ENCODE assay signal across 1 cellular context in the genomic region with DNA sequence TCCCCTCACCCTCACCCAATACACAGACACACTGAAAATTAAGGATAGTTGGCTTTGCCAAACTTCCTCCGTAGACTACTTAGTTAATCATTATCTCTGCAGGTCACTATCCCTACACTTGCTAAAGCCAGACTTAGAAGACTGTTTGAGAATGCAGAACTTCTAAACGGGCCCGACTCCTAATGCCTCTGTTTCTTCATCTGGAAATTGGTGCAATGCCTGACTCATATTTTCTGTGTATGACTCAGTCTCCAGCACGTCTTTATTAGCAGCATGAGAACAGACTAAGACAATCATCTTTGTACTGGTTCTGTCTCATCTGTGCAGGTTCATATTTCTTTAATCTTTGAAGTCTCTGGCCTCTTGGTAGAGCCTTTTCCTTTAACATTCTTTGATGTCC.
TF ChIP-seq lines count a peak whose summit lies in the region.

No MANE protein-coding gene starts in this region.

TF ChIP-seq in WTC11, 78 proteins besides CTCF, POLR2A, EP300 and RAD21 (continued from another document):
- TF ChIP-seq, protein P1, sequence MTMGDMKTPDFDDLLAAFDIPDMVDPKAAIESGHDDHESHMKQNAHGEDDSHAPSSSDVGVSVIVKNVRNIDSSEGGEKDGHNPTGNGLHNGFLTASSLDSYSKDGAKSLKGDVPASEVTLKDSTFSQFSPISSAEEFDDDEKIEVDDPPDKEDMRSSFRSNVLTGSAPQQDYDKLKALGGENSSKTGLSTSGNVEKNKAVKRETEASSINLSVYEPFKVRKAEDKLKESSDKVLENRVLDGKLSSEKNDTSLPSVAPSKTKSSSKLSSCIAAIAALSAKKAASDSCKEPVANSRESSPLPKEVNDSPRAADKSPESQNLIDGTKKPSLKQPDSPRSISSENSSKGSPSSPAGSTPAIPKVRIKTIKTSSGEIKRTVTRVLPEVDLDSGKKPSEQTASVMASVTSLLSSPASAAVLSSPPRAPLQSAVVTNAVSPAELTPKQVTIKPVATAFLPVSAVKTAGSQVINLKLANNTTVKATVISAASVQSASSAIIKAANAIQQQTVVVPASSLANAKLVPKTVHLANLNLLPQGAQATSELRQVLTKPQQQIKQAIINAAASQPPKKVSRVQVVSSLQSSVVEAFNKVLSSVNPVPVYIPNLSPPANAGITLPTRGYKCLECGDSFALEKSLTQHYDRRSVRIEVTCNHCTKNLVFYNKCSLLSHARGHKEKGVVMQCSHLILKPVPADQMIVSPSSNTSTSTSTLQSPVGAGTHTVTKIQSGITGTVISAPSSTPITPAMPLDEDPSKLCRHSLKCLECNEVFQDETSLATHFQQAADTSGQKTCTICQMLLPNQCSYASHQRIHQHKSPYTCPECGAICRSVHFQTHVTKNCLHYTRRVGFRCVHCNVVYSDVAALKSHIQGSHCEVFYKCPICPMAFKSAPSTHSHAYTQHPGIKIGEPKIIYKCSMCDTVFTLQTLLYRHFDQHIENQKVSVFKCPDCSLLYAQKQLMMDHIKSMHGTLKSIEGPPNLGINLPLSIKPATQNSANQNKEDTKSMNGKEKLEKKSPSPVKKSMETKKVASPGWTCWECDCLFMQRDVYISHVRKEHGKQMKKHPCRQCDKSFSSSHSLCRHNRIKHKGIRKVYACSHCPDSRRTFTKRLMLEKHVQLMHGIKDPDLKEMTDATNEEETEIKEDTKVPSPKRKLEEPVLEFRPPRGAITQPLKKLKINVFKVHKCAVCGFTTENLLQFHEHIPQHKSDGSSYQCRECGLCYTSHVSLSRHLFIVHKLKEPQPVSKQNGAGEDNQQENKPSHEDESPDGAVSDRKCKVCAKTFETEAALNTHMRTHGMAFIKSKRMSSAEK (CRISPR knock-in tag; IDR thresholded peaks at IDR 0.05; ENCODE audit: borderline replicate concordance), result no peak
- TF ChIP-seq, protein P2, sequence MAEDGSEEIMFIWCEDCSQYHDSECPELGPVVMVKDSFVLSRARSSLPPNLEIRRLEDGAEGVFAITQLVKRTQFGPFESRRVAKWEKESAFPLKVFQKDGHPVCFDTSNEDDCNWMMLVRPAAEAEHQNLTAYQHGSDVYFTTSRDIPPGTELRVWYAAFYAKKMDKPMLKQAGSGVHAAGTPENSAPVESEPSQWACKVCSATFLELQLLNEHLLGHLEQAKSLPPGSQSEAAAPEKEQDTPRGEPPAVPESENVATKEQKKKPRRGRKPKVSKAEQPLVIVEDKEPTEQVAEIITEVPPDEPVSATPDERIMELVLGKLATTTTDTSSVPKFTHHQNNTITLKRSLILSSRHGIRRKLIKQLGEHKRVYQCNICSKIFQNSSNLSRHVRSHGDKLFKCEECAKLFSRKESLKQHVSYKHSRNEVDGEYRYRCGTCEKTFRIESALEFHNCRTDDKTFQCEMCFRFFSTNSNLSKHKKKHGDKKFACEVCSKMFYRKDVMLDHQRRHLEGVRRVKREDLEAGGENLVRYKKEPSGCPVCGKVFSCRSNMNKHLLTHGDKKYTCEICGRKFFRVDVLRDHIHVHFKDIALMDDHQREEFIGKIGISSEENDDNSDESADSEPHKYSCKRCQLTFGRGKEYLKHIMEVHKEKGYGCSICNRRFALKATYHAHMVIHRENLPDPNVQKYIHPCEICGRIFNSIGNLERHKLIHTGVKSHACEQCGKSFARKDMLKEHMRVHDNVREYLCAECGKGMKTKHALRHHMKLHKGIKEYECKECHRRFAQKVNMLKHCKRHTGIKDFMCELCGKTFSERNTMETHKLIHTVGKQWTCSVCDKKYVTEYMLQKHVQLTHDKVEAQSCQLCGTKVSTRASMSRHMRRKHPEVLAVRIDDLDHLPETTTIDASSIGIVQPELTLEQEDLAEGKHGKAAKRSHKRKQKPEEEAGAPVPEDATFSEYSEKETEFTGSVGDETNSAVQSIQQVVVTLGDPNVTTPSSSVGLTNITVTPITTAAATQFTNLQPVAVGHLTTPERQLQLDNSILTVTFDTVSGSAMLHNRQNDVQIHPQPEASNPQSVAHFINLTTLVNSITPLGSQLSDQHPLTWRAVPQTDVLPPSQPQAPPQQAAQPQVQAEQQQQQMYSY (CRISPR knock-in tag; IDR thresholded peaks at IDR 0.05), result no peak
- TF ChIP-seq, protein P3, sequence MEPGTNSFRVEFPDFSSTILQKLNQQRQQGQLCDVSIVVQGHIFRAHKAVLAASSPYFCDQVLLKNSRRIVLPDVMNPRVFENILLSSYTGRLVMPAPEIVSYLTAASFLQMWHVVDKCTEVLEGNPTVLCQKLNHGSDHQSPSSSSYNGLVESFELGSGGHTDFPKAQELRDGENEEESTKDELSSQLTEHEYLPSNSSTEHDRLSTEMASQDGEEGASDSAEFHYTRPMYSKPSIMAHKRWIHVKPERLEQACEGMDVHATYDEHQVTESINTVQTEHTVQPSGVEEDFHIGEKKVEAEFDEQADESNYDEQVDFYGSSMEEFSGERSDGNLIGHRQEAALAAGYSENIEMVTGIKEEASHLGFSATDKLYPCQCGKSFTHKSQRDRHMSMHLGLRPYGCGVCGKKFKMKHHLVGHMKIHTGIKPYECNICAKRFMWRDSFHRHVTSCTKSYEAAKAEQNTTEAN (CRISPR knock-in tag; IDR thresholded peaks at IDR 0.05), result no peak
- TF ChIP-seq PRRX2 (CRISPR knock-in tag; IDR thresholded peaks at IDR 0.05) (no peak), ZNF317 (CRISPR knock-in tag; IDR thresholded peaks at IDR 0.05; ENCODE audit: borderline replicate concordance, low read depth) (no peak), ETV6 (CRISPR knock-in tag; IDR thresholded peaks at IDR 0.05) (no peak)
- TF ChIP-seq, protein P4, sequence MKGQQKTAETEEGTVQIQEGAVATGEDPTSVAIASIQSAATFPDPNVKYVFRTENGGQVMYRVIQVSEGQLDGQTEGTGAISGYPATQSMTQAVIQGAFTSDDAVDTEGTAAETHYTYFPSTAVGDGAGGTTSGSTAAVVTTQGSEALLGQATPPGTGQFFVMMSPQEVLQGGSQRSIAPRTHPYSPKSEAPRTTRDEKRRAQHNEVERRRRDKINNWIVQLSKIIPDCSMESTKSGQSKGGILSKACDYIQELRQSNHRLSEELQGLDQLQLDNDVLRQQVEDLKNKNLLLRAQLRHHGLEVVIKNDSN (CRISPR knock-in tag; IDR thresholded peaks at IDR 0.05), result no peak
